24 cellular contexts compared by ENCODE assay signal in the genomic region with DNA sequence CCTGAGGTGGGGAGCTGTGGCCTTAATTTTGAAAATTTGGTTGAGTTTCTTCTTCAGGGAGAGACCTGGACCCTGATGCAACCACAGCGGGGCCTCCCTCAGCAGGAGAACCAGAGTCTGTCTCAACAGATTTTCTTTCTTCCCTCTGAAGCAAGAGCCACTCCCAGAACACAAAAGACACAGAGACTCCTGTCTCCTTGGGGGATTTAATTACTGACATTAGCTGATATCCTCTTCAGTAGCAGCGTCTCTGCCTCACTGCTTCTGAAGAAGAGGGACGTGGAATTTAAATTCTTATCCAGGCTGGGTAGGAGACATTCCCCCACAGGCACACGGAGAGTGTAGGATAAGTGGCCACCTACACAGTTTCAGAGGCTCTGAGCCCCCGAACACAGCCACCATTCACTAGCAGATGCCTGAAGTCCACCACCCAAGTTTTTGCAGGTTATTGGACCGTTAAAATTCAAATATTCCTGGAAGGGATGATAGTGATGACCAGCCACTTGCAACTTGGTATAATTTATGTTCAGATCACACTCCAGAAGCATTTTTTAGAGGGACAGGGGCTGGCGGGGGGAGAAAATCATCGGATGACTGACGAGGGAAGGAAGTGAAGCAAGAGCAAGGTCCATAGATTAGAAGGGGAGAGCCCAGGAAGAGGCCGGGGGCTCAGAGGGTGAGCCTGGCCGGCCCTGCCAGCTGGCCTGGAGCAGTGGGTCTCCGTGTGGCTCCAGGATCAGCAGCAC.
"Had no signal": no experiment of that assay in that cellular context is flagged by ENCODE, and none has a peak within 500 bp of the region (broad histone marks: within the 10 kb centered on the region; RNA-seq: fewer than 3 reads in every experiment).

No MANE protein-coding gene starts in this region.

- H3K4me3 ChIP-seq: esophagus muscularis mucosa, lower lobe of right lung, skin epidermis, stomach, upper lobe of right lung had no signal

- ATAC-seq: left colon; lower lobe of right lung; natural killer cell; SK-N-SH treated with all-trans-retinoic acid at 6 μM for 48 hours; stimulated activated effector memory CD8-positive, alpha-beta T cell treated with anti-CD3 and anti-CD28 coated beads, Interleukin-12 subunit alpha, Interleukin-12 subunit beta, amount 100 ng/mL, for 72 hours; upper lobe of right lung had no signal

- H3K9me3 Mint-ChIP-seq: activated B cell treated with CpG ODN at 0.5 μM for 24 hours; activated CD4-positive, alpha-beta memory T cell treated with anti-CD3 and anti-CD28 coated beads for 36 hours; activated T-helper 2 cell treated with anti-CD3 and anti-CD28 coated beads, Interferon-gamma antibody, Interleukin-2, Interleukin-4, amounts not matched to agents 10 μg/mL and 5 μg/mL and 100 μg/mL, durations not matched to agents 14 hours and 24 hours and 36 hours; natural killer cell; stimulated activated effector memory CD8-positive, alpha-beta T cell treated with anti-CD3 and anti-CD28 coated beads, Interleukin-12 subunit alpha, Interleukin-12 subunit beta, amount 100 ng/mL, for 72 hours; T-cell had no signal

- H3K4me3 Mint-ChIP-seq: activated B cell treated with CpG ODN at 0.5 μM for 24 hours; activated CD4-positive, alpha-beta memory T cell treated with anti-CD3 and anti-CD28 coated beads for 36 hours; natural killer cell; stimulated activated effector memory CD8-positive, alpha-beta T cell treated with anti-CD3 and anti-CD28 coated beads, Interleukin-12 subunit alpha, Interleukin-12 subunit beta, amount 100 ng/mL, for 72 hours had no signal

- H3K36me3 ChIP-seq: esophagus muscularis mucosa, lower lobe of right lung, stomach, upper lobe of right lung had no signal

- H3K4me1 Mint-ChIP-seq: activated B cell treated with CpG ODN at 0.5 μM for 24 hours; natural killer cell; stimulated activated effector memory CD8-positive, alpha-beta T cell treated with anti-CD3 and anti-CD28 coated beads, Interleukin-12 subunit alpha, Interleukin-12 subunit beta, amount 100 ng/mL, for 72 hours had no signal

- H3K27me3 ChIP-seq: stomach, upper lobe of right lung had no signal

- H3K36me3 Mint-ChIP-seq: activated CD4-positive, alpha-beta memory T cell treated with anti-CD3 and anti-CD28 coated beads for 36 hours; natural killer cell; stimulated activated effector memory CD8-positive, alpha-beta T cell treated with anti-CD3 and anti-CD28 coated beads, Interleukin-12 subunit alpha, Interleukin-12 subunit beta, amount 100 ng/mL, for 72 hours; T-cell had no signal

- H3K27ac ChIP-seq: esophagus muscularis mucosa, lower lobe of right lung, skin epidermis, stomach, upper lobe of right lung had no signal

- H3K4me1 ChIP-seq: esophagus muscularis mucosa, lower lobe of right lung, stomach, upper lobe of right lung had no signal

- H3K9me3 ChIP-seq: esophagus muscularis mucosa, lower lobe of right lung, stomach, upper lobe of right lung had no signal

- H3K27ac Mint-ChIP-seq: activated B cell treated with CpG ODN at 0.5 μM for 24 hours; activated CD4-positive, alpha-beta memory T cell treated with anti-CD3 and anti-CD28 coated beads for 36 hours; activated T-helper 2 cell treated with anti-CD3 and anti-CD28 coated beads, Interferon-gamma antibody, Interleukin-2, Interleukin-4, amounts not matched to agents 10 μg/mL and 5 μg/mL and 100 μg/mL, durations not matched to agents 14 hours and 24 hours and 36 hours; natural killer cell; stimulated activated effector memory CD8-positive, alpha-beta T cell treated with anti-CD3 and anti-CD28 coated beads, Interleukin-12 subunit alpha, Interleukin-12 subunit beta, amount 100 ng/mL, for 72 hours; T-cell had no signal

- DNase-seq: activated B cell treated with CpG ODN at 0.5 μM for 24 hours; activated CD4-positive, alpha-beta memory T cell treated with anti-CD3 and anti-CD28 coated beads for 36 hours; activated CD4-positive, alpha-beta T cell treated with anti-CD3 and anti-CD28 coated beads for 4 hours; activated naive CD4-positive, alpha-beta T cell treated with anti-CD3 and anti-CD28 coated beads, Interleukin-2, amount 50 U/mL, for 16 hours; activated T-cell treated with anti-CD3 and anti-CD28 coated beads, Interleukin-2, amount 50 U/mL, for 1 hour; aorta; cerebellar nuclear complex; cortex of kidney; effector CD4-positive, alpha-beta T cell; hippocampal formation; left colon; lower lobe of right lung; natural killer cell; occipital lobe; posterior cingulate gyrus; stimulated activated CD4-positive, alpha-beta T cell treated with anti-CD3 and anti-CD28 coated beads, Interleukin-4, amount 100 ng/mL, for 24 hours; stomach; T-cell had no signal
